25 cellular contexts compared by ENCODE assay signal in the genomic region with DNA sequence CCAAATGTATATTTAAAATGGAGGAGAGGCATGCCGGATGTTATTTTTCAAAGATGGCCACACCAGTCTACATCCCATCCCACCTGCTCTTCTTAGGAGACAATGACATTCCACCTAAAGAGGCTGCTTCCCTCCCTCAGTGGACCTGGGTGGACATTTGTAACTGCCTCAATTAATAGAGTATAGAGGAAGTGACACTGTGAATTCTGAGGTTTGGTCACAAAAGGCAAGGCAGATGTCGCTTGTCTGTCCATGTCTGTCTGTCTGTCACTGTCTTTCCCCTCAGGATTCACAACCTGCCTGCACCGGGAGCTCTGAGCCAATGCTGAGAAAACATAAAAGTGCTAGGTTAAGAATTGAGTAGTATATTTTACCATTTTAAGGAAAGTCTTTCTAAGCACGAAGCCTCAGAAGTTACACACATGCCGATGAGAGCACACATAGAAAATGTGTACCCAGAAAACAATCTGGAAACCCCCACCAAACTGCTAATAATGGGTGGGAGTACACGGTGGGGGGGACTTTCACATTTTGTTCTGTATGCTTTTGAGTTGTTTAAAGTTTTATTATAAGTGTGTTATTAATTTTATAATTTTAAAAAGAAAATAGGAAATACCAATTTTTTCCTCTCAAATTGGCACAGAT. TPM values are rescaled to one million over a fixed set of nuclear protein-coding genes. Genes with fewer than 3 reads are reported as not detected.
A peak's percentile ranks its signal among the peaks of the same experiment; 100 is the strongest.
DNase-seq lines count a peak whose midpoint lies in the region; ATAC-seq, FAIRE-seq and TF ChIP-seq lines count a peak whose summit lies in the region.
"Had no signal": no experiment of that assay in that cellular context is flagged by ENCODE, and none has a peak within 500 bp of the region (broad histone marks: within the 10 kb centered on the region; RNA-seq: fewer than 3 reads in every experiment).

No MANE protein-coding gene starts in this region.

- POLR2A ChIA-PET in H1 (lab: Charles Lee; ENCODE audit: partially characterized antibody): no interaction called here
- POLR2A ChIA-PET in SK-N-SH (lab: Yijun Ruan, JAX): no interaction called here

- H3K4me1 ChIP-seq in H1 (replicated peaks in 1 of 4; ENCODE audit: control insufficient read depth in 3 of 4, insufficient read depth in 4 of 4, low read length in 3 of 4): peaks cover 0 to 5% (median 4%) of the 10 kb centered on the region in 4 experiments; a peak in 2 of 7 replicates
- peaks cover 3 to 20% of the 10 kb centered on the region in 2 experiments; a peak in 3 of 4 replicates for H3K4me1 ChIP-seq in SK-N-SH (ENCODE audit: control insufficient read depth in 1 of 2, insufficient read depth in 2 of 2, low read depth in 1 of 2, low read length in 1 of 2)
- H3K4me1 ChIP-seq: pancreas had no signal

- peaks cover 3 to 86% of the 10 kb centered on the region in 2 experiments for H3K79me2 ChIP-seq in H1 (ENCODE audit: control insufficient read depth in 1 of 2, insufficient read depth in 2 of 2, low read length in 2 of 2)
- H3K79me2 ChIP-seq in SK-N-SH (ENCODE audit: insufficient read depth): peaks cover 94% of the 10 kb centered on the region

- peaks cover 4 to 8% of the 10 kb centered on the region in 2 experiments for H4K20me1 ChIP-seq in H1 (replicated peaks in 1 of 2; ENCODE audit: control insufficient read depth in 1 of 2, insufficient read depth in 2 of 2, low read length in 2 of 2)
- peaks cover 43% of the 10 kb centered on the region for H4K20me1 ChIP-seq in SK-N-SH (ENCODE audit: insufficient read depth)

- CTCF ChIA-PET in H1 (lab: Charles Lee; ENCODE audit: partially characterized antibody): no interaction called here
- CTCF ChIA-PET in SK-N-SH (lab: Yijun Ruan, JAX): no interaction called here

- ATAC-seq in natural killer cell treated with Interleukin-12 subunit alpha and Interleukin-12 subunit beta and Interleukin-15 and Interleukin-18, amount 100 ng/mL, for 72 hours: no peak
- no peak for ATAC-seq in natural killer cell
- ATAC-seq in GM19328 (IDR thresholded peaks at IDR 0.05; ENCODE audit: unreplicated experiment): no peak
- no peak for ATAC-seq in GM21619 (IDR thresholded peaks at IDR 0.05; ENCODE audit: unreplicated experiment)
- ATAC-seq: activated CD8-positive, alpha-beta T cell treated with anti-CD3 and anti-CD28 coated beads, Interleukin-2, amount 10 ng/mL, durations not matched to agents 7 days and 5 days; activated naive CD4-positive, alpha-beta T cell treated with anti-CD3 and anti-CD28 coated beads, Interleukin-2, amount 50 U/mL, for 72 hours; left ventricle myocardium superior; pancreas had no signal

- H3K9me2 ChIP-seq in SK-N-SH: no peaks in the 10 kb centered on the region

- TF ChIP-seq EP300 in H1 (IDR thresholded peaks at IDR 0.05; ENCODE audit: borderline replicate concordance in 1 of 2, low read depth in 2 of 2, low read length in 2 of 2) (no peak), SK-N-SH (IDR thresholded peaks at IDR 0.05; ENCODE audit: borderline replicate concordance in 1 of 2, low read depth in 1 of 2, low read length in 1 of 2) (no peak)

- H2BK5ac ChIP-seq in H1 (ENCODE audit: low read depth, low read length): no peak overlapping the region

- intact Hi-C loops in natural killer cell (cut with micrococcal nuclease): no loop called here

- no peak overlapping the region for H3K23ac ChIP-seq in H1 (ENCODE audit: insufficient read length)

- peak overlapping the region; percentile 15 for H3K4me3 Mint-ChIP-seq in natural killer cell treated with Interleukin-12 subunit alpha and Interleukin-12 subunit beta and Interleukin-15 and Interleukin-18, amount 100 ng/mL, for 72 hours
- H3K4me3 Mint-ChIP-seq in natural killer cell: no peak overlapping the region
- H3K4me3 Mint-ChIP-seq: activated CD8-positive, alpha-beta T cell treated with anti-CD3 and anti-CD28 coated beads, Interleukin-2, amount 10 ng/mL, durations not matched to agents 7 days and 5 days; naive B cell; stimulated activated naive CD8-positive, alpha-beta T cell treated with anti-CD3 and anti-CD28 coated beads, Interleukin-15, Interleukin-2, amounts not matched to agents 100 ng/mL and 50 ng/mL, for 24 hours had no signal

- H3K23me2 ChIP-seq in H1 (ENCODE audit: low read depth, low read length): no peaks in the 10 kb centered on the region

- no peaks in the 10 kb centered on the region for H3F3A ChIP-seq in SK-N-SH (replicated peaks; ENCODE audit: insufficient read depth)

- H2BK20ac ChIP-seq in H1 (ENCODE audit: low read length): no peak overlapping the region

- FAIRE-seq in H1 (lab: Jason Lieb, UNC): no peak
- FAIRE-seq: pancreas, RCC 7860, small intestine had no signal

- H3K9me3 ChIP-seq in H1 (ENCODE audit: insufficient read depth in 2 of 2, low read depth in 1 of 2, low read length in 1 of 2): no peaks in the 10 kb centered on the region
- H3K9me3 ChIP-seq in SK-N-SH: no peaks in the 10 kb centered on the region
- H3K9me3 ChIP-seq: pancreas, thyroid gland had no signal

- 0 out of 2 replicates have a peak, but pooled peaks cover 2% of the 10 kb centered on the region for H3K79me1 ChIP-seq in H1 (ENCODE audit: low read depth, low read length)

- H3K4me2 ChIP-seq in H1 (ENCODE audit: insufficient read depth in 1 of 2, low read depth in 2 of 2, low read length in 2 of 2) (no peak overlapping the region), SK-N-SH (no peak overlapping the region)

- no peak overlapping the region for H4K8ac ChIP-seq in H1 (ENCODE audit: extremely low read depth, insufficient read depth, low read length)

- no peak overlapping the region for H3K56ac ChIP-seq in H1 (replicated peaks; ENCODE audit: insufficient read length, low read depth, low read length)

- TF ChIP-seq RAD21 in H1 (IDR thresholded peaks at IDR 0.05 in 1 of 2, conservative IDR thresholded peaks at IDR 0.05 in 1 of 2; ENCODE audit: low read depth in 2 of 2, low read length in 2 of 2) (no peak), SK-N-SH (IDR thresholded peaks at IDR 0.05; ENCODE audit: low read length) (no peak)

- H3K27me3 ChIP-seq in H1 (replicated peaks in 1 of 4; ENCODE audit: control insufficient read depth in 3 of 4, extremely low read depth in 1 of 4, insufficient read depth in 3 of 4, low read length in 3 of 4) (no peaks in the 10 kb centered on the region), SK-N-SH (ENCODE audit: insufficient read depth) (no peaks in the 10 kb centered on the region)
- H3K27me3 ChIP-seq: pancreas, thyroid gland had no signal

- H3K9ac ChIP-seq in H1 (replicated peaks in 1 of 4; ENCODE audit: extremely low read depth in 1 of 4, low read depth in 3 of 4, low read length in 3 of 4) (no peak overlapping the region), SK-N-SH (no peak overlapping the region)

- no peak overlapping the region for H2AFZ ChIP-seq in H1 (ENCODE audit: low read length)
- no peak overlapping the region for H2AFZ ChIP-seq in SK-N-SH (ENCODE audit: low read depth)

- no peak overlapping the region for H4K91ac ChIP-seq in H1 (replicated peaks; ENCODE audit: insufficient read length, low read length)

- TF ChIP-seq POLR2A in H1 (IDR thresholded peaks at IDR 0.05; ENCODE audit: control extremely low read depth in 1 of 2, low read depth in 2 of 2, low read length in 2 of 2): no peak

- no peak overlapping the region for H3K4ac ChIP-seq in H1 (replicated peaks; ENCODE audit: insufficient read length, low read depth, low read length)

- H2BK15ac ChIP-seq in H1 (ENCODE audit: low read length): no peak overlapping the region

- DNase-seq in natural killer cell treated with Interleukin-12 subunit alpha and Interleukin-12 subunit beta and Interleukin-15 and Interleukin-18, amount 100 ng/mL, for 72 hours (ENCODE audit: low spot score): no peak
- DNase-seq in natural killer cell (no peak), NCI-H82 treated with DMSO at 0.1 percent for 48 hours (lab: John Stamatoyannopoulos, UW; ENCODE audit: unreplicated experiment) (peak; percentile 16), H1 (ENCODE audit: low read depth in 1 of 2, low spot score in 2 of 2) (no peak), SK-N-SH (no peak), NCI-H1694 (lab: John Stamatoyannopoulos, UW) (no peak)
- DNase-seq: activated CD4-positive, CD25-positive, alpha-beta regulatory T cell treated with anti-CD3 and anti-CD28 coated beads, Interleukin-2, amount 50 U/mL, for 72 hours; activated CD8-positive, alpha-beta T cell treated with anti-CD3 and anti-CD28 coated beads, Interleukin-2, amount 10 ng/mL, durations not matched to agents 7 days and 5 days; anterior cingulate cortex; caudate nucleus; dermis blood vessel endothelial cell; islet precursor cell; left ventricle myocardium superior; naive B cell; NCI-H1048; NCI-H187 treated with DMSO at 0.1 percent for 48 hours; NCI-H2171 treated with DMSO at 0.1 percent for 48 hours; pancreas; small intestine; thyroid gland had no signal

- H3K36me3 ChIP-seq in H1 (ENCODE audit: control insufficient read depth in 2 of 4, insufficient read depth in 4 of 4, low read length in 3 of 4) (peaks cover 0 to 12% (median 7%) of the 10 kb centered on the region in 4 experiments; a peak in 5 of 8 replicates), SK-N-SH (replicated peaks in 1 of 2; ENCODE audit: control insufficient read depth in 1 of 2, insufficient read depth in 2 of 2, low read length in 1 of 2) (peaks cover 9 to 11% of the 10 kb centered on the region in 2 experiments)
- H3K36me3 ChIP-seq: pancreas, thyroid gland had no signal

- H3K14ac ChIP-seq in H1 (ENCODE audit: insufficient read length): no peak overlapping the region

- peaks cover 6 to 12% of the 10 kb centered on the region in 2 donors for H3K4me1 Mint-ChIP-seq in natural killer cell treated with Interleukin-12 subunit alpha and Interleukin-12 subunit beta and Interleukin-15 and Interleukin-18, amount 100 ng/mL, for 72 hours (ENCODE audit: low read depth in 2 of 2)
- peaks cover 18 to 28% of the 10 kb centered on the region in 2 donors for H3K4me1 Mint-ChIP-seq in natural killer cell

- H3K36me3 Mint-ChIP-seq in natural killer cell treated with Interleukin-12 subunit alpha and Interleukin-12 subunit beta and Interleukin-15 and Interleukin-18, amount 100 ng/mL, for 72 hours: peaks cover 8% of the 10 kb centered on the region
- H3K36me3 Mint-ChIP-seq in natural killer cell: peaks cover 8% of the 10 kb centered on the region

- H3K18ac ChIP-seq in H1 (ENCODE audit: extremely low read depth, low read length): no peak overlapping the region

- no peak overlapping the region for H3K27ac Mint-ChIP-seq in natural killer cell treated with Interleukin-12 subunit alpha and Interleukin-12 subunit beta and Interleukin-15 and Interleukin-18, amount 100 ng/mL, for 72 hours
- H3K27ac Mint-ChIP-seq in natural killer cell: no peak overlapping the region
- H3K27ac Mint-ChIP-seq: activated CD8-positive, alpha-beta T cell treated with anti-CD3 and anti-CD28 coated beads, Interleukin-2, amount 10 ng/mL, durations not matched to agents 7 days and 5 days; activated naive CD4-positive, alpha-beta T cell treated with anti-CD3 and anti-CD28 coated beads, Interleukin-2, amount 50 U/mL, for 72 hours; stimulated activated naive CD8-positive, alpha-beta T cell treated with anti-CD3 and anti-CD28 coated beads, Interleukin-15, Interleukin-2, amounts not matched to agents 100 ng/mL and 50 ng/mL, for 24 hours had no signal

- 83% methylated on average over 6 of the region's 6 CpGs; no CpG with 5 or more reads in 1 of the 2 experiments for WGBS in H1 (ENCODE audit: extremely low coverage in 1 of 2, insufficient coverage in 1 of 2, insufficient read length in 1 of 2, insufficient replicate concordance in 2 of 2, low coverage in 1 of 2, low lambda C conversion rate in 2 of 2, missing lambda C conversion rate in 1 of 2), 2 experiments
- 93% methylated on average over 6 of the region's 6 CpGs for WGBS in SK-N-SH (ENCODE audit: low lambda C conversion rate)

- no peaks in the 10 kb centered on the region for H3K27me3 Mint-ChIP-seq in natural killer cell treated with Interleukin-12 subunit alpha and Interleukin-12 subunit beta and Interleukin-15 and Interleukin-18, amount 100 ng/mL, for 72 hours
- H3K27me3 Mint-ChIP-seq in natural killer cell (ENCODE audit: low read depth in 2 of 2): no peaks in the 10 kb centered on the region
- H3K27me3 Mint-ChIP-seq: naive B cell; stimulated activated naive CD8-positive, alpha-beta T cell treated with anti-CD3 and anti-CD28 coated beads, Interleukin-15, Interleukin-2, amounts not matched to agents 100 ng/mL and 50 ng/mL, for 24 hours had no signal

- no peak overlapping the region for H4K5ac ChIP-seq in H1 (ENCODE audit: insufficient read length, low read depth, low read length)

- TF ChIP-seq CTCF in natural killer cell (IDR thresholded peaks at IDR 0.05) (no peak), H1 (IDR thresholded peaks at IDR 0.05; ENCODE audit: control extremely low read depth in 1 of 3, insufficient read depth in 1 of 3, low read depth in 1 of 3, low read length in 3 of 3) (no peak), SK-N-SH (IDR thresholded peaks at IDR 0.05) (no peak)

- no peaks in the 10 kb centered on the region for H3K9me3 Mint-ChIP-seq in natural killer cell treated with Interleukin-12 subunit alpha and Interleukin-12 subunit beta and Interleukin-15 and Interleukin-18, amount 100 ng/mL, for 72 hours
- no peaks in the 10 kb centered on the region for H3K9me3 Mint-ChIP-seq in natural killer cell
- H3K9me3 Mint-ChIP-seq: activated naive CD4-positive, alpha-beta T cell treated with anti-CD3 and anti-CD28 coated beads, Interleukin-2, amount 50 U/mL, for 72 hours; naive B cell had no signal

- H2AK5ac ChIP-seq in H1 (ENCODE audit: low read depth, low read length): no peak overlapping the region

- H3K4me3 ChIP-seq in H1 (ENCODE audit: extremely low read depth in 1 of 4, insufficient read depth in 2 of 4, low read depth in 3 of 4, low read length in 4 of 4) (no peak overlapping the region), SK-N-SH (ENCODE audit: low read depth in 2 of 2, low read length in 1 of 2) (no peak overlapping the region)
- H3K4me3 ChIP-seq: pancreas, thyroid gland had no signal

- H2BK12ac ChIP-seq in H1 (ENCODE audit: low read depth, low read length): no peak overlapping the region

- H3K27ac ChIP-seq in H1 (ENCODE audit: low read depth, low read length): no peak overlapping the region
- no peak overlapping the region for H3K27ac ChIP-seq in SK-N-SH (ENCODE audit: low read depth in 2 of 2, low read length in 1 of 2)
- H3K27ac ChIP-seq: pancreas, thyroid gland had no signal

- no peak overlapping the region for H2BK120ac ChIP-seq in H1 (replicated peaks; ENCODE audit: low read depth, low read length)

RNA-seq across cellular contexts. Expression of gene MIB1, which starts 21.0 kb away (rescaled TPM):
- total RNA-seq in natural killer cell treated with Interleukin-12 subunit alpha and Interleukin-12 subunit beta and Interleukin-15 and Interleukin-18, amount 100 ng/mL, for 72 hours: 10 to 100 TPM; 20.1 to 30.3 TPM
- total RNA-seq in natural killer cell: 10 to 100 TPM; 27.5 to 38.4 (median 35.6) TPM
- total RNA-seq in H1 (2021; fragmentation: NEBNext Ultra II Directional; extraction: Animal tissue kit (Norgen Biotek cat#: 25700)): 57.2 and 60.3 TPM in 2 replicates
- 6.1 and 8.2 TPM in 2 replicates for polyA plus RNA-seq in H1 (2011; rRNA removed)
- 11.8 TPM for polyA plus RNA-seq in H1 (2011; cell fraction: cytosol; rRNA removed)
- polyA plus RNA-seq in H1 (2011; cell fraction: nucleus; rRNA removed): 11.1 TPM
- polyA plus RNA-seq in H1 (2012, experiment 1 of 2): 16.6 to 26.4 TPM (median 23.8 TPM) in 4 replicates
- polyA plus RNA-seq in H1 (2012, experiment 2 of 2): 0.89 TPM
- 16.3 TPM for polyA plus RNA-seq in H1 (2013, experiment 1 of 2)
- 14.5 TPM for polyA plus RNA-seq in H1 (2013, experiment 2 of 2)
- 114 and 144 TPM in 2 replicates for polyA minus RNA-seq in H1 (2011; rRNA and poly(A)+ RNA removed)
- 48.9 TPM for polyA minus RNA-seq in H1 (2011; cell fraction: cytosol; rRNA and poly(A)+ RNA removed)
- 63.6 TPM for polyA minus RNA-seq in H1 (2011; cell fraction: nucleus; rRNA and poly(A)+ RNA removed)
- 5.0 and 6.5 TPM in 2 replicates for polyA plus RNA-seq in SK-N-SH (2012; rRNA removed)
- polyA plus RNA-seq in SK-N-SH (2012; cell fraction: cytosol; rRNA removed): 8.2 and 8.4 TPM in 2 replicates
- 3.6 and 9.1 TPM in 2 replicates for polyA plus RNA-seq in SK-N-SH (2012; cell fraction: nucleus; rRNA removed)

RNA-seq across cellular contexts. Expression of gene ABHD3, which starts 57.0 kb away (rescaled TPM):
- 10 to 100 TPM; 48.1 to 54.4 TPM for total RNA-seq in natural killer cell treated with Interleukin-12 subunit alpha and Interleukin-12 subunit beta and Interleukin-15 and Interleukin-18, amount 100 ng/mL, for 72 hours
- total RNA-seq in natural killer cell: 10 to 100 TPM; 39.9 to 47.3 (median 45.0) TPM
- 9.0 and 12.1 TPM in 2 replicates for total RNA-seq in H1 (2021; fragmentation: NEBNext Ultra II Directional; extraction: Animal tissue kit (Norgen Biotek cat#: 25700))
- polyA plus RNA-seq in H1 (2011; rRNA removed) (6.1 and 8.4 TPM in 2 replicates), SK-N-SH (2012; rRNA removed) (4.3 and 5.4 TPM in 2 replicates)
- polyA plus RNA-seq in H1 (2011; cell fraction: cytosol; rRNA removed): 9.9 TPM
- 14.7 TPM for polyA plus RNA-seq in H1 (2011; cell fraction: nucleus; rRNA removed)
- polyA plus RNA-seq in H1 (2012, experiment 1 of 2): 7.0 to 8.8 TPM (median 7.4 TPM) in 4 replicates
- 2.3 TPM for polyA plus RNA-seq in H1 (2012, experiment 2 of 2)
- 6.7 TPM for polyA plus RNA-seq in H1 (2013, experiment 1 of 2)
- polyA plus RNA-seq in H1 (2013, experiment 2 of 2): 6.9 TPM
- 8.2 and 9.6 TPM in 2 replicates for polyA minus RNA-seq in H1 (2011; rRNA and poly(A)+ RNA removed)
- 10.1 TPM for polyA minus RNA-seq in H1 (2011; cell fraction: cytosol; rRNA and poly(A)+ RNA removed)
- polyA minus RNA-seq in H1 (2011; cell fraction: nucleus; rRNA and poly(A)+ RNA removed): 19.9 TPM
- 3.7 and 4.1 TPM in 2 replicates for polyA plus RNA-seq in SK-N-SH (2012; cell fraction: cytosol; rRNA removed)
- 10.9 and 17.4 TPM in 2 replicates for polyA plus RNA-seq in SK-N-SH (2012; cell fraction: nucleus; rRNA removed)
